29 cellular contexts compared by ENCODE assay signal in the genomic region with DNA sequence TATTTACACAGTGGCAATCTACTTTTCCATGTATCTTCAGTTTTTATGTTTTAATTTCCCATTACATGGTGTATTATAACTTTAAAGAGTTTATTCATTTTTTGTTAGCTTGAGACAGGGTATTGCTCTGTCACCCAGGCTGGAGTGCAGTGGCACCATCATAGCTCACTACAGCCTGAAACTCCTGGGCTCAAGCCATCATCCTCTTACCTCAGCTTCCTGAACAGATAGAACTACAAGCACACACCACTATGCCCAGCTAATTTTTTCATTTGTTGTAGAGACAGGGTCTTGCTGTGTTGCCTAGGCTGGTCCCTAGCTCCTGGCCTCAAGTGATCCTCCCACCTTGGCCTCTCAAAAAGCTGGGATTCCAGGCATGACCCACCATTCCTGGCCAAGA.
A peak's percentile ranks its signal among the peaks of the same experiment; 100 is the strongest.
DNase-seq lines count a peak whose midpoint lies in the region; ATAC-seq, FAIRE-seq and TF ChIP-seq lines count a peak whose summit lies in the region.
"Had no signal": no experiment of that assay in that cellular context is flagged by ENCODE, and none has a peak within 500 bp of the region (broad histone marks: within the 10 kb centered on the region; RNA-seq: fewer than 3 reads in every experiment).

No MANE protein-coding gene starts in this region.

- no peaks in the 10 kb centered on the region for H3K9me3 Mint-ChIP-seq in CD4-positive, alpha-beta T cell
- H3K9me3 Mint-ChIP-seq in chondrocyte (ENCODE audit: low read depth), result no peaks in the 10 kb centered on the region
- H3K9me3 Mint-ChIP-seq: dendritic cell treated with granulocyte-macrophage colony-stimulating factor and Interleukin-4, amounts not matched to agents 40 ng/mL and 50 ng/mL, for 4 days; GM23338; memory B cell; nephron progenitor cell had no signal

- peak overlapping the region; percentile 49 for H3K27ac Mint-ChIP-seq in CD4-positive, alpha-beta T cell
- H3K27ac Mint-ChIP-seq in T-helper 17 cell, result peak overlapping the region; percentile 41
- peak overlapping the region; percentile 61 for H3K27ac Mint-ChIP-seq in chondrocyte (ENCODE audit: unreplicated experiment)
- H3K27ac Mint-ChIP-seq: dendritic cell treated with granulocyte-macrophage colony-stimulating factor and Interleukin-4, amounts not matched to agents 40 ng/mL and 50 ng/mL, for 4 days; GM23338; memory B cell; nephron progenitor cell had no signal

- H3K27ac ChIP-seq in CD4-positive, alpha-beta T cell (ENCODE audit: low read depth, low read length), result no peak overlapping the region
- H3K27ac ChIP-seq: BLaER1, KMS-11, Peyer's patch, suprapubic skin, upper lobe of right lung had no signal

- POLR2A ChIA-PET in CD4-positive, alpha-beta T cell (lab: Charles Lee), result interaction anchor here (0.6 kb wide), 1 partner anchor 266 kb away, joined by 3 read pairs; no protein-coding TSS in a partner anchor

- CTCF ChIA-PET in CD4-positive, alpha-beta T cell (lab: Charles Lee), result interaction anchor here (0.8 kb wide), 1 partner anchor 27 kb away, joined by 3 read pairs; no protein-coding TSS in a partner anchor

- FAIRE-seq in GM19239 (lab: Jason Lieb, UNC), result peak; percentile 56
- FAIRE-seq: HTR-8/SVneo, islet of Langerhans had no signal

- TF ChIP-seq CTCF in CD4-positive, alpha-beta T cell (IDR thresholded peaks at IDR 0.05), result no peak
- no peak for TF ChIP-seq CTCF in chondrocyte (IDR thresholded peaks at IDR 0.05)

- H3K27me3 Mint-ChIP-seq in CD4-positive, alpha-beta T cell, result no peaks in the 10 kb centered on the region
- no peaks in the 10 kb centered on the region for H3K27me3 Mint-ChIP-seq in T-helper 17 cell
- no peaks in the 10 kb centered on the region for H3K27me3 Mint-ChIP-seq in chondrocyte (ENCODE audit: low read depth)
- H3K27me3 Mint-ChIP-seq: dendritic cell treated with granulocyte-macrophage colony-stimulating factor and Interleukin-4, amounts not matched to agents 40 ng/mL and 50 ng/mL, for 4 days; memory B cell had no signal

- intact Hi-C loops in CD4-positive, alpha-beta T cell (cut with DNase I, micrococcal nuclease), result no loop called here

- no peak for DNase-seq in CD4-positive, alpha-beta T cell
- DNase-seq in GM19239 (ENCODE audit: insufficient read length, low spot score) (no peak), T-helper 17 cell (no peak), chondrocyte (ENCODE audit: low spot score) (no peak), GM03348 (ENCODE audit: low spot score) (no peak), MV-4-11 (lab: John Stamatoyannopoulos, UW) (no peak), dermis blood vessel endothelial cell (no peak)
- DNase-seq: activated CD4-positive, alpha-beta T cell treated with anti-CD3 and anti-CD28 coated beads for 1 hour; caudate nucleus; DMS79 treated with DMSO at 0.1 percent for 48 hours; GDM1; MG63; NCI-H146; NCI-H226; NCI-H69; nephron progenitor cell; Peyer's patch; stimulated activated CD4-positive, alpha-beta T cell treated with anti-CD3 and anti-CD28 coated beads, Interleukin-4, amount 100 ng/mL, for 4 hours; upper lobe of right lung had no signal

- no peaks in the 10 kb centered on the region for H3K27me3 ChIP-seq in CD4-positive, alpha-beta T cell (ENCODE audit: control insufficient read depth, insufficient read depth, low read length)
- H3K27me3 ChIP-seq: BLaER1, MG63, Peyer's patch, suprapubic skin, upper lobe of right lung had no signal

- ATAC-seq in CD4-positive, alpha-beta T cell (ENCODE audit: poor library complexity), result no peak
- no peak for ATAC-seq in T-helper 17 cell
- ATAC-seq: esophagus mucosa, GM23338, left lobe of liver, upper lobe of right lung had no signal

- no peaks in the 10 kb centered on the region for H3K9me3 ChIP-seq in CD4-positive, alpha-beta T cell (ENCODE audit: control insufficient read depth, low read length)
- no peaks in the 10 kb centered on the region for H3K9me3 ChIP-seq in T-helper 17 cell (ENCODE audit: control insufficient read depth, low read length, poor library complexity, severe bottlenecking)
- H3K9me3 ChIP-seq: BLaER1, MG63, Peyer's patch, suprapubic skin, upper lobe of right lung had no signal

- H3K4me3 Mint-ChIP-seq in CD4-positive, alpha-beta T cell, result no peak overlapping the region
- no peak overlapping the region for H3K4me3 Mint-ChIP-seq in T-helper 17 cell
- H3K4me3 Mint-ChIP-seq in chondrocyte (ENCODE audit: unreplicated experiment), result no peak overlapping the region
- H3K4me3 Mint-ChIP-seq: dendritic cell treated with granulocyte-macrophage colony-stimulating factor and Interleukin-4, amounts not matched to agents 40 ng/mL and 50 ng/mL, for 4 days; GM23338; memory B cell; nephron progenitor cell had no signal

- peaks cover 95% of the 10 kb centered on the region for H3K36me3 Mint-ChIP-seq in CD4-positive, alpha-beta T cell (ENCODE audit: low read depth)
- H3K36me3 Mint-ChIP-seq in T-helper 17 cell (ENCODE audit: low read depth) (peaks cover 14% of the 10 kb centered on the region), chondrocyte (ENCODE audit: low read depth) (peaks cover 46% of the 10 kb centered on the region)

- H3K4me1 Mint-ChIP-seq in CD4-positive, alpha-beta T cell (ENCODE audit: low read depth), result peaks cover 18% of the 10 kb centered on the region
- H3K4me1 Mint-ChIP-seq in T-helper 17 cell (peaks cover 22% of the 10 kb centered on the region), chondrocyte (ENCODE audit: low read depth) (peaks cover 5% of the 10 kb centered on the region)
- H3K4me1 Mint-ChIP-seq: GM23338, memory B cell, nephron progenitor cell had no signal
